Comparison of ENCODE assay signal across 8 cellular contexts in the genomic region with DNA sequence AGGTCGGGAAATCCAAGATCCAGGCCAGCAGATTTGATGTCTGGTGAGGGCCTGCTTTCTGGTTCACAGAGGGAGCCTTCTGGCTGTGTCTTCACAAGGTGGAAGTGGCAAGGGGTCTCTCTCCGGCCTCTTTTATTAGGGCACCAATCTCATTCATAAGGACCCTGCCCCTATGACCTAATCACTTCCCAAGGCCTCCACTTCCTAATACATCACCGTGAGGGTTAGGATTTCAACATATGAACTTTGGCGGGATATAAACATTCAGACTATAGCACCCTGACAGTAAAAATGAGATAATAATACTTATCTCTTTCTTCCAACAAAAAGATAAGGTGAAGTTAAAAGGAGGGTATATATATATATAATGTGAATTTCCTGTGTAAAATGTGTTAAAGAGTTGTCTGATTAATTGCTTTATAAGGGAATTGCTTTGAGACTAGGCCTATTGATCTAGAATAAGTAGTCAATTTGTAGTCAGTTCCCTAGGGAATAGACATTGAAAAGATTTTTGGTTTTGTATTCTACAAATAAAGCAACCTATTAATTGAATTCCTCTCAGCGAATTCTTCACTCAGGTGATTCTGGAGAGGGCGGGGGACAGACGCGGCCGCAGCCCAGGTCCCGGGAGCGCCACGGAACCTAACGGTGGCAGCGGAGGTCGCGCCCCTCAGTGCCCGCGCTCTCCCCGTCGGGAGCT. TPM values are rescaled to one million over a fixed set of nuclear protein-coding genes. Genes with fewer than 3 reads are reported as not detected.
DNase-seq lines count a peak whose midpoint lies in the region; ATAC-seq, FAIRE-seq and TF ChIP-seq lines count a peak whose summit lies in the region.

No MANE protein-coding gene starts in this region.

- H3K36me3 ChIP-seq in CD8-positive, alpha-beta T cell (ENCODE audit: insufficient read depth, low read length): no peaks in the 10 kb centered on the region
- H3K36me3 ChIP-seq in Panc1 (ENCODE audit: control insufficient read depth, insufficient read depth, low read length): no peaks in the 10 kb centered on the region; the same call in 1 of the 2 replicates
- no peaks in the 10 kb centered on the region for H3K36me3 ChIP-seq in esophagus (ENCODE audit: control insufficient read depth in 2 of 2, insufficient read depth in 2 of 2, low read length in 1 of 2)
- H3K36me3 ChIP-seq in pancreas: no peaks in the 10 kb centered on the region

- 11 to 19% methylated on average over 12 to 20 of the region's 20 CpGs for WGBS in esophagus, 2 donors
- WGBS in pancreas, 2 donors: 17 to 20% methylated on average over 20 of the region's 20 CpGs

- POLR2A ChIA-PET in CD8-positive, alpha-beta T cell (lab: Charles Lee): interaction anchor here (0.6 to 2.4 kb wide), 2 partner anchors 26 to 30 kb away, joined by 3 to 19 read pairs; no protein-coding TSS in a partner anchor
- POLR2A ChIA-PET in Panc1 (lab: Charles Lee): interaction anchor here (0.7 to 1.2 kb wide), 3 partner anchors 11 to 23 kb away, joined by 3 to 6 read pairs (median 5); no protein-coding TSS in a partner anchor

- BruUV-seq in Panc1 (replicated peaks; lab: Mats Ljungman, UMichigan): no TSS peak

- H3K4me3 Mint-ChIP-seq in CD8-positive, alpha-beta T cell: peak overlapping the region; percentile 79

- no peak overlapping the region for H3K27ac ChIP-seq in CD8-positive, alpha-beta T cell (ENCODE audit: low read depth, low read length)
- peak overlapping the region; percentile 61 for H3K27ac ChIP-seq in Panc1 (ENCODE audit: low read length)
- H3K27ac ChIP-seq in esophagus (ENCODE audit: low read depth in 2 of 2, low read length in 1 of 2): peak overlapping the region; percentile 91 to 93
- H3K27ac ChIP-seq in pancreas: peak overlapping the region; percentile 56 to 89 (median 75)

- FAIRE-seq in pancreas (lab: Jason Lieb, UNC): no peak
- no peak for FAIRE-seq in D721Med (lab: Jason Lieb, UNC)

- in situ Hi-C loops in Panc1 (cut with HindIII; ENCODE audit: low pct_unique_long_range_greater_than_20kb, low sequenced_read_pairs): no loop called here

- peaks cover 29% of the 10 kb centered on the region for H3K27me3 Mint-ChIP-seq in CD8-positive, alpha-beta T cell (ENCODE audit: low read depth)

- H3K4me1 Mint-ChIP-seq in CD8-positive, alpha-beta T cell (ENCODE audit: low read depth): peaks cover 27% of the 10 kb centered on the region

- no peaks in the 10 kb centered on the region for H3K36me3 Mint-ChIP-seq in CD8-positive, alpha-beta T cell

- DNase-seq in CD8-positive, alpha-beta T cell: no peak
- DNase-seq in Panc1 (ENCODE audit: low read depth, low spot score) (no peak), pancreas (no peak), D721Med (ENCODE audit: insufficient read length, low spot score) (no peak), EL (no peak)

- CTCF ChIA-PET in CD8-positive, alpha-beta T cell (lab: Charles Lee): interaction anchor here (0.8 kb wide), 1 partner anchor 11 kb away, joined by 3 read pairs; no protein-coding TSS in a partner anchor
- CTCF ChIA-PET in Panc1 (lab: Charles Lee): no interaction called here

- H3K27me3 ChIP-seq in CD8-positive, alpha-beta T cell (ENCODE audit: insufficient read depth, low read length): no peaks in the 10 kb centered on the region
- H3K27me3 ChIP-seq in Panc1 (ENCODE audit: control insufficient read depth, insufficient read depth, low read length) (no peaks in the 10 kb centered on the region), esophagus (ENCODE audit: control insufficient read depth in 1 of 2, insufficient read depth in 2 of 2, low read length in 2 of 2) (no peaks in the 10 kb centered on the region), pancreas (no peaks in the 10 kb centered on the region)

- no peak for ATAC-seq in CD8-positive, alpha-beta T cell
- ATAC-seq in Panc1 (no peak), pancreas (no peak), GM18867 (IDR thresholded peaks at IDR 0.05; ENCODE audit: unreplicated experiment) (no peak), GM21526 (IDR thresholded peaks at IDR 0.05; ENCODE audit: low FRiP score, unreplicated experiment) (no peak)

- no peaks in the 10 kb centered on the region for H3K9me3 Mint-ChIP-seq in CD8-positive, alpha-beta T cell

- H3K4me3 ChIP-seq in CD8-positive, alpha-beta T cell (ENCODE audit: low read depth, low read length): peak overlapping the region; percentile 46
- H3K4me3 ChIP-seq in Panc1 (ENCODE audit: low read depth in 2 of 2, low read length in 2 of 2) (peak overlapping the region; percentile 46 to 74), esophagus (ENCODE audit: low read depth in 1 of 2, low read length in 2 of 2) (peak overlapping the region; percentile 87 to 91), pancreas (peak overlapping the region; percentile 58 to 89 (median 69))

- intact Hi-C loops in CD8-positive, alpha-beta T cell (cut with DNase I, micrococcal nuclease): loop anchor here (2.0 kb wide), 1 partner anchor 26 kb away; no protein-coding TSS in a partner anchor
- intact Hi-C loops in Panc1 (cut with micrococcal nuclease; ENCODE audit: unreplicated experiment): no loop called here
- intact Hi-C loops in pancreas (cut with DNase I): no loop called here

- no peaks in the 10 kb centered on the region for H3K9me3 ChIP-seq in CD8-positive, alpha-beta T cell (ENCODE audit: low read length)
- H3K9me3 ChIP-seq in Panc1 (ENCODE audit: control insufficient read depth, insufficient read depth, low read depth, low read length) (no peaks in the 10 kb centered on the region), esophagus (ENCODE audit: control insufficient read depth in 2 of 2, insufficient read depth in 1 of 2, low read depth in 1 of 2, low read length in 1 of 2) (no peaks in the 10 kb centered on the region), pancreas (no peaks in the 10 kb centered on the region)

- H3K27ac Mint-ChIP-seq in CD8-positive, alpha-beta T cell: peak overlapping the region; percentile 62

- TF ChIP-seq CTCF in CD8-positive, alpha-beta T cell (IDR thresholded peaks at IDR 0.05): no peak
- TF ChIP-seq CTCF in Panc1 (IDR thresholded peaks at IDR 0.05) (no peak), pancreas (IDR thresholded peaks at IDR 0.05) (no peak), D721Med (IDR thresholded peaks at IDR 0.05; ENCODE audit: insufficient read depth, missing control alignments) (no peak)

- peaks cover 8% of the 10 kb centered on the region for H3K4me1 ChIP-seq in CD8-positive, alpha-beta T cell (ENCODE audit: insufficient read depth, low read length)
- peaks cover 40% of the 10 kb centered on the region for H3K4me1 ChIP-seq in Panc1 (ENCODE audit: control insufficient read depth, insufficient read depth, low read length)
- peaks cover 5 to 11% of the 10 kb centered on the region in 2 donors for H3K4me1 ChIP-seq in esophagus (ENCODE audit: control insufficient read depth in 2 of 2, insufficient read depth in 2 of 2, low read length in 1 of 2)
- peaks cover 0 to 8% (median 0%) of the 10 kb centered on the region in 3 donors for H3K4me1 ChIP-seq in pancreas

RNA-seq across cellular contexts. Expression of a gene that starts 0.5 kb away (rescaled TPM):
- total RNA-seq in CD8-positive, alpha-beta T cell: 1 to 10 TPM; 7.5 to 7.8 TPM
- 146 TPM for total RNA-seq in Panc1 (2021; ENCODE audit: unreplicated experiment)
- 143 TPM for polyA plus RNA-seq in Panc1 (2012; ENCODE audit: insufficient read length)
- 100 to 1,000 TPM; 412 to 630 TPM for polyA plus RNA-seq in esophagus
- total RNA-seq in pancreas: 10 to 100 TPM; 22.6 to 77.8 (median 40.6) TPM
- 10 to 100 TPM; 53.1 to 74.7 TPM for polyA plus RNA-seq in pancreas

Comparison
In these comparisons a context has a peak if more than half of its experiments do, and no peak if none do; other contexts are left out.
1. intact Hi-C loops: an anchor here in CD8-positive, alpha-beta T cell (2.0 kb wide); none called in Panc1 and pancreas.